Comparison of ENCODE assay signal across 1 cellular context in the genomic region with DNA sequence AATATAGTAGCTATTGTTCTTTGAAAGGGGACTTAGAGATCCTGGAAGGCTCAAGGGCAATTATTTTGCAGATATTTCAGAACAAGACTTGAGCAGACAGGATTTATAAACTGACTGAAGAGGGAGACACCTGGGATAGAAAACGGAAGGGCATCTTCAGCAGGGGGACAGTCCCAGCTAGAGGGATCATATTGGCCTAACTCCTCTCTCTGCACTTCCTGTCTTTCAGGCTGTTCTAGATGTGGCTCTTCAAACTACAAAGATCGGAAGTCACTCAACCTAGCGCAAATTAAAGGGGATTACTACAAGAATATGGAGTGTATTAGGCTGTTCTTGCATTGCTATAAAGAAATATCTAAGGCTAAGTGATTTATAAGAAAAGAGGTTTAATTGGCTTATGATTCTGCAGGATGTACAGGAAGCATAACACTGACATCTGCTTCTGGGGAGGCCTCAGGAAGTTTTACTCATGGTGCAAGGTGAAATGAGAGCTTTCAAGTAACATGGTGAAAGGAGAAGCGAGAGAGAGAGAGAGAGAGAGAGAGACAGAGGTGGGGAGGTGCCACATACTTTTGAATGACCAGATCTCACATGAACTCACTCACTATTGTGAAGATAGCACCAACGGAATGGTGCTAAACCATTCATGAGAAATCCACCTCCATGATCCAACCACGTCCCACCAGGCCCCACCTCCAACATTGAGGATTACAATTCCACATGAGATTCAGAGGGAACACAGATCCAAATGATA.
A peak's percentile ranks its signal among the peaks of the same experiment; 100 is the strongest.
TF ChIP-seq lines count a peak whose summit lies in the region.

No MANE protein-coding gene starts in this region.

TF ChIP-seq in GM12878, 131 proteins besides CTCF, POLR2A, EP300 and RAD21:
- TF ChIP-seq, protein P1, sequence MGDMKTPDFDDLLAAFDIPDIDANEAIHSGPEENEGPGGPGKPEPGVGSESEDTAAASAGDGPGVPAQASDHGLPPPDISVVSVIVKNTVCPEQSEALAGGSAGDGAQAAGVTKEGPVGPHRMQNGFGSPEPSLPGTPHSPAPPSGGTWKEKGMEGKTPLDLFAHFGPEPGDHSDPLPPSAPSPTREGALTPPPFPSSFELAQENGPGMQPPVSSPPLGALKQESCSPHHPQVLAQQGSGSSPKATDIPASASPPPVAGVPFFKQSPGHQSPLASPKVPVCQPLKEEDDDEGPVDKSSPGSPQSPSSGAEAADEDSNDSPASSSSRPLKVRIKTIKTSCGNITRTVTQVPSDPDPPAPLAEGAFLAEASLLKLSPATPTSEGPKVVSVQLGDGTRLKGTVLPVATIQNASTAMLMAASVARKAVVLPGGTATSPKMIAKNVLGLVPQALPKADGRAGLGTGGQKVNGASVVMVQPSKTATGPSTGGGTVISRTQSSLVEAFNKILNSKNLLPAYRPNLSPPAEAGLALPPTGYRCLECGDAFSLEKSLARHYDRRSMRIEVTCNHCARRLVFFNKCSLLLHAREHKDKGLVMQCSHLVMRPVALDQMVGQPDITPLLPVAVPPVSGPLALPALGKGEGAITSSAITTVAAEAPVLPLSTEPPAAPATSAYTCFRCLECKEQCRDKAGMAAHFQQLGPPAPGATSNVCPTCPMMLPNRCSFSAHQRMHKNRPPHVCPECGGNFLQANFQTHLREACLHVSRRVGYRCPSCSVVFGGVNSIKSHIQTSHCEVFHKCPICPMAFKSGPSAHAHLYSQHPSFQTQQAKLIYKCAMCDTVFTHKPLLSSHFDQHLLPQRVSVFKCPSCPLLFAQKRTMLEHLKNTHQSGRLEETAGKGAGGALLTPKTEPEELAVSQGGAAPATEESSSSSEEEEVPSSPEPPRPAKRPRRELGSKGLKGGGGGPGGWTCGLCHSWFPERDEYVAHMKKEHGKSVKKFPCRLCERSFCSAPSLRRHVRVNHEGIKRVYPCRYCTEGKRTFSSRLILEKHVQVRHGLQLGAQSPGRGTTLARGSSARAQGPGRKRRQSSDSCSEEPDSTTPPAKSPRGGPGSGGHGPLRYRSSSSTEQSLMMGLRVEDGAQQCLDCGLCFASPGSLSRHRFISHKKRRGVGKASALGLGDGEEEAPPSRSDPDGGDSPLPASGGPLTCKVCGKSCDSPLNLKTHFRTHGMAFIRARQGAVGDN (IDR thresholded peaks at IDR 0.05) = no peak
- TF ChIP-seq ZBED1 (IDR thresholded peaks at IDR 0.05; ENCODE audit: borderline replicate concordance) = no peak
- no peak for TF ChIP-seq NR2C2 (IDR thresholded peaks at IDR 0.05; ENCODE audit: borderline replicate concordance, control insufficient read depth, insufficient read length, low read depth)
- TF ChIP-seq, protein P2, sequence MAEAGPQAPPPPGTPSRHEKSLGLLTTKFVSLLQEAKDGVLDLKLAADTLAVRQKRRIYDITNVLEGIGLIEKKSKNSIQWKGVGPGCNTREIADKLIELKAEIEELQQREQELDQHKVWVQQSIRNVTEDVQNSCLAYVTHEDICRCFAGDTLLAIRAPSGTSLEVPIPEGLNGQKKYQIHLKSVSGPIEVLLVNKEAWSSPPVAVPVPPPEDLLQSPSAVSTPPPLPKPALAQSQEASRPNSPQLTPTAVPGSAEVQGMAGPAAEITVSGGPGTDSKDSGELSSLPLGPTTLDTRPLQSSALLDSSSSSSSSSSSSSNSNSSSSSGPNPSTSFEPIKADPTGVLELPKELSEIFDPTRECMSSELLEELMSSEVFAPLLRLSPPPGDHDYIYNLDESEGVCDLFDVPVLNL (IDR thresholded peaks at IDR 0.05; ENCODE audit: low read depth, low read length) = no peak
- no peak for TF ChIP-seq SUPT20H (IDR thresholded peaks at IDR 0.05; ENCODE audit: borderline replicate concordance, control insufficient read depth, low read depth, low read length)
- 0 out of 2 replicates have a peak, but pooled peaks have one; percentile 19 for TF ChIP-seq YY1 (IDR thresholded peaks at IDR 0.05; ENCODE audit: low read depth, low read length)
- TF ChIP-seq, protein P3, sequence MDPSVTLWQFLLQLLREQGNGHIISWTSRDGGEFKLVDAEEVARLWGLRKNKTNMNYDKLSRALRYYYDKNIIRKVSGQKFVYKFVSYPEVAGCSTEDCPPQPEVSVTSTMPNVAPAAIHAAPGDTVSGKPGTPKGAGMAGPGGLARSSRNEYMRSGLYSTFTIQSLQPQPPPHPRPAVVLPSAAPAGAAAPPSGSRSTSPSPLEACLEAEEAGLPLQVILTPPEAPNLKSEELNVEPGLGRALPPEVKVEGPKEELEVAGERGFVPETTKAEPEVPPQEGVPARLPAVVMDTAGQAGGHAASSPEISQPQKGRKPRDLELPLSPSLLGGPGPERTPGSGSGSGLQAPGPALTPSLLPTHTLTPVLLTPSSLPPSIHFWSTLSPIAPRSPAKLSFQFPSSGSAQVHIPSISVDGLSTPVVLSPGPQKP (IDR thresholded peaks at IDR 0.05; ENCODE audit: low read depth, low read length) = no peak
- TF ChIP-seq CHD1 (IDR thresholded peaks at IDR 0.05; ENCODE audit: low read depth, low read length) = no peak
- peak; percentile 12; the same call in 1 of the 2 replicates for TF ChIP-seq RUNX3 (IDR thresholded peaks at IDR 0.05; ENCODE audit: low read length)
- TF ChIP-seq FOXK2 (IDR thresholded peaks at IDR 0.05) = no peak
- no peak for TF ChIP-seq ASH2L (IDR thresholded peaks at IDR 0.05; ENCODE audit: borderline replicate concordance, low read depth)
- peak; percentile 52; the same call in 1 of the 2 replicates for TF ChIP-seq GABPA (IDR thresholded peaks at IDR 0.05; ENCODE audit: low read depth)
